ENCODE assay signal across 8 cellular contexts in genomic region chr7:38660427-38661099, GRCh38. TPM values are rescaled to one million over a fixed set of nuclear protein-coding genes. Genes with fewer than 3 reads are reported as not detected.
DNase-seq lines count a peak whose midpoint lies in the region; ATAC-seq, FAIRE-seq and TF ChIP-seq lines count a peak whose summit lies in the region.

No MANE protein-coding gene starts in this region.

- H3K36me3 ChIP-seq in left ventricle myocardium inferior: no peaks in the 10 kb centered on the region

- no peaks in the 10 kb centered on the region for H3K9me3 ChIP-seq in A549
- H3K9me3 ChIP-seq in left ventricle myocardium inferior (replicated peaks): no peaks in the 10 kb centered on the region

- DNase-seq in A549 (ENCODE audit: low read depth in 1 of 2, low spot score in 1 of 2) (peak; percentile 15 to 54), GM10248 (ENCODE audit: extremely low spot score) (peak; percentile 49), NCI-H2081 treated with DMSO at 0.1 percent for 48 hours (lab: John Stamatoyannopoulos, UW) (peak; percentile 56), left ventricle myocardium inferior (no peak), ureter (ENCODE audit: low spot score) (no peak)
- DNase-seq in activated CD4-positive, alpha-beta T cell treated with anti-CD3 and anti-CD28 coated beads, Interleukin-2, amount 50 U/mL, for 48 hours: peak; percentile 11 to 15
- DNase-seq in stimulated activated CD4-positive, alpha-beta T cell treated with anti-CD3 and anti-CD28 coated beads, Interleukin-2, amount 100 ng/mL, for 24 hours: peak; percentile 17 to 20

- no peak for TF ChIP-seq POLR2A in A549 (IDR thresholded peaks at IDR 0.05; ENCODE audit: low read length)

- no peak for TF ChIP-seq EP300 in A549 (IDR thresholded peaks at IDR 0.05)

- no peaks in the 10 kb centered on the region for H3K27me3 ChIP-seq in left ventricle myocardium inferior (ENCODE audit: low read depth)

- 0 out of 3 replicates have a peak overlapping the region, but pooled peaks have one; percentile 13 for H3K4me2 ChIP-seq in A549

- no peaks in the 10 kb centered on the region for H3K4me1 ChIP-seq in A549
- no peaks in the 10 kb centered on the region for H3K4me1 ChIP-seq in left ventricle myocardium inferior

- 9% methylated on average over 6 of the region's 6 CpGs for WGBS in A549 (ENCODE audit: missing lambda C conversion rate)

- peak; percentile 49 to 77 for TF ChIP-seq RAD21 in A549 (conservative IDR thresholded peaks at IDR 0.05 in 1 of 2, IDR thresholded peaks at IDR 0.05 in 1 of 2)

- peak; percentile 36 for TF ChIP-seq CTCF in A549 (IDR thresholded peaks at IDR 0.05)
- peak; percentile 86 for TF ChIP-seq CTCF in GM10248 (IDR thresholded peaks at IDR 0.05; ENCODE audit: control extremely low read depth, extremely low read depth, low read depth, missing control alignments)
- peak; percentile 65 for TF ChIP-seq CTCF in left ventricle myocardium inferior (IDR thresholded peaks at IDR 0.05; ENCODE audit: borderline replicate concordance)

- no peak for FAIRE-seq in A549 (lab: Jason Lieb, UNC)

- H3K4me3 ChIP-seq in A549: no peak overlapping the region
- no peak overlapping the region for H3K4me3 ChIP-seq in left ventricle myocardium inferior

- ATAC-seq in A549: peak; percentile 39 to 88; a peak in 3 of 6 replicates
- ATAC-seq in HG02642 (IDR thresholded peaks at IDR 0.05; ENCODE audit: poor library complexity, unreplicated experiment): peak; percentile 90

- intact Hi-C loops in left ventricle myocardium inferior (cut with micrococcal nuclease): no loop called here

- no peak overlapping the region for H3K27ac ChIP-seq in A549
- no peak overlapping the region for H3K27ac ChIP-seq in left ventricle myocardium inferior (replicated peaks)

- POLR2A ChIA-PET in A549 (lab: Yijun Ruan, JAX) (no interaction called here), GM10248 (lab: Yijun Ruan, JAX) (no interaction called here)

- CTCF ChIA-PET in A549 (lab: Yijun Ruan, JAX): interaction anchor here (0.6 to 1.8 kb wide), 5 partner anchors 19 to 445 kb away, joined by 3 to 6 read pairs (median 3); no protein-coding TSS in a partner anchor
- CTCF ChIA-PET in GM10248 (lab: Yijun Ruan, JAX): interaction anchor here (0.6 to 5.1 kb wide), 30 partner anchors 7 to 292 kb away, joined by 3 to 50 read pairs (median 4); no protein-coding TSS in a partner anchor

TF ChIP-seq in A549, 52 proteins besides CTCF, POLR2A, EP300 and RAD21:
- peak; percentile 6 for TF ChIP-seq MAFK (IDR thresholded peaks at IDR 0.05; ENCODE audit: partially characterized antibody)
- TF ChIP-seq SMC3 (IDR thresholded peaks at IDR 0.05): peak; percentile 26; the same call in 1 of the 3 replicates
- no peak for TF ChIP-seq KDM5A (IDR thresholded peaks at IDR 0.05)

RNA-seq across cellular contexts. Expression of gene AMPH, which starts 29.4 kb away (rescaled TPM):
- 0.05 TPM in 1 of 2 replicates, not detected in the other for polyA plus RNA-seq in A549 (2011; rRNA removed)
- polyA plus RNA-seq in A549 (2012; cell fraction: cytosol; rRNA removed): 0.04 TPM in 2 replicates
- polyA plus RNA-seq in A549 (2012; cell fraction: nucleus; rRNA removed): 0.04 TPM in 1 of 2 replicates, not detected in the other
- 0.05 to 0.26 TPM (median 0.07 TPM) in 3 replicates for polyA plus RNA-seq in A549 (2017; fragmentation: RNase III; extraction: RNeasy Plus Mini Kit Qiagen cat#74134 plus additional on column Dnase treatment)
- polyA minus RNA-seq in A549 (2011; rRNA and poly(A)+ RNA removed): not detected in 2 replicates
- total RNA-seq in left ventricle myocardium inferior: 2.6 TPM
- 2.1 TPM for total RNA-seq in ureter

Comparison
In these comparisons a context has a peak if more than half of its experiments do, and no peak if none do; other contexts are left out.
1. DNase-seq: peak in A549 (2 of 2), GM10248 (single experiment), NCI-H2081 treated with DMSO at 0.1 percent for 48 hours (single experiment), activated CD4-positive, alpha-beta T cell treated with anti-CD3 and anti-CD28 coated beads, Interleukin-2, amount 50 U/mL, for 48 hours (2 of 2) and stimulated activated CD4-positive, alpha-beta T cell treated with anti-CD3 and anti-CD28 coated beads, Interleukin-2, amount 100 ng/mL, for 24 hours (2 of 2); none in left ventricle myocardium inferior (single experiment) and ureter (single experiment).
2. CTCF ChIP-seq: peak in every context shown above with its lines; median percentile 86 in GM10248; 65 in left ventricle myocardium inferior; 36 in A549.